ENCODE assay signal across 8 cellular contexts in the genomic region with DNA sequence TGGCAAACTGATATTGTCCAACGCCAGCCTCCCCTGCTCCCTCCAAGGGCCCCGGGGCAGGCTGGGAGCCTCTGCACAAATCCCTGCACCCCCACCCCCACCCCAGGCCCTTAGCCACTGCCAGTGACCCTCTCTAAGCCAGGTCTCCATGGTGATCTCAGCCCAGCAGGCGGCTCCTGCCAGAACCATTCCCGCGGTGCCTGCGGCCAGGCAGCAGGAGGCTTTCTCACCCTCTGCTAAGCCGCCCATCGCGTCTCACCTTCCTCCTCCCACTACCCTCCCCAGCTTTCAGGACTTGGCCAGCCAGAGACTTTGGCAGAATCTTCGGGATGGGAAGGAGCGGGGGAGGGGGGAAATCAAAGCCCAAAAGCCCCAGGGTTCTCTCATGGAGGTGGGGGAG. TPM values are rescaled to one million over a fixed set of nuclear protein-coding genes. Genes with fewer than 3 reads are reported as not detected.
DNase-seq lines count a peak whose midpoint lies in the region; ATAC-seq, FAIRE-seq and TF ChIP-seq lines count a peak whose summit lies in the region.

No MANE protein-coding gene starts in this region.

- H3K27me3 ChIP-seq in astrocyte (ENCODE audit: insufficient read depth, low read length) (no peaks in the 10 kb centered on the region), subcutaneous abdominal adipose tissue (ENCODE audit: control insufficient read depth in 5 of 5, insufficient read depth in 4 of 5, low read length in 5 of 5) (no peaks in the 10 kb centered on the region), colonic mucosa (no peaks in the 10 kb centered on the region)

- intact Hi-C loops in colonic mucosa (cut with DNase I): no loop called here

- H3K4me2 ChIP-seq in astrocyte (ENCODE audit: low read length): peak overlapping the region; percentile 72

- peaks cover 51% of the 10 kb centered on the region for H3K4me1 Mint-ChIP-seq in astrocyte (ENCODE audit: low read depth, unreplicated experiment)

- DNase-seq in HT1080 (ENCODE audit: low read depth): peak; percentile 41
- DNase-seq in astrocyte (ENCODE audit: low read depth): peak; percentile 88
- peak; percentile 76 for DNase-seq in iPS-NIHi11 (ENCODE audit: low spot score)
- DNase-seq in colonic mucosa: no peak
- DNase-seq in NAMALWA (ENCODE audit: low spot score): no peak

- ATAC-seq in HG03196 (IDR thresholded peaks at IDR 0.05; ENCODE audit: unreplicated experiment) (no peak), GM19467 (IDR thresholded peaks at IDR 0.05; ENCODE audit: unreplicated experiment) (no peak)

- H3K36me3 ChIP-seq in astrocyte (ENCODE audit: insufficient read depth, low read length) (peaks cover 4% of the 10 kb centered on the region), subcutaneous abdominal adipose tissue (ENCODE audit: control insufficient read depth in 5 of 5, insufficient read depth in 5 of 5, low read length in 5 of 5) (peaks cover 0 to 37% (median 24%) of the 10 kb centered on the region in 5 donors), colonic mucosa (no peaks in the 10 kb centered on the region)

- H3K27ac ChIP-seq in astrocyte (ENCODE audit: low read depth, low read length) (peak overlapping the region; percentile 38), subcutaneous abdominal adipose tissue (ENCODE audit: low read depth, low read length) (peak overlapping the region; percentile 60), colonic mucosa (no peak overlapping the region)

- H3K4me3 Mint-ChIP-seq in astrocyte (ENCODE audit: unreplicated experiment): peak overlapping the region; percentile 71

- peaks cover 27% of the 10 kb centered on the region for H4K20me1 ChIP-seq in astrocyte (ENCODE audit: insufficient read depth, low read length)

- H3K27ac Mint-ChIP-seq in astrocyte (ENCODE audit: unreplicated experiment): peak overlapping the region; percentile 89

- no peaks in the 10 kb centered on the region for H3K9me3 Mint-ChIP-seq in astrocyte (ENCODE audit: unreplicated experiment)

- H3K79me2 ChIP-seq in astrocyte (ENCODE audit: insufficient read depth, low read length): peaks cover 19% of the 10 kb centered on the region

- H3K36me3 Mint-ChIP-seq in astrocyte (ENCODE audit: low read depth, unreplicated experiment): peaks cover 20% of the 10 kb centered on the region

- H3K4me1 ChIP-seq in astrocyte (ENCODE audit: insufficient read depth, low read length) (peaks cover 52% of the 10 kb centered on the region), subcutaneous abdominal adipose tissue (ENCODE audit: control insufficient read depth in 5 of 5, insufficient read depth in 5 of 5, low read length in 5 of 5) (peaks cover 7 to 34% (median 27%) of the 10 kb centered on the region in 5 donors), colonic mucosa (peaks cover 9% of the 10 kb centered on the region)

- H3K9me3 ChIP-seq in astrocyte (ENCODE audit: insufficient read depth, low read depth, low read length) (no peaks in the 10 kb centered on the region), subcutaneous abdominal adipose tissue (ENCODE audit: control insufficient read depth in 5 of 5, low read length in 5 of 5) (no peaks in the 10 kb centered on the region), colonic mucosa (no peaks in the 10 kb centered on the region)

- H2AFZ ChIP-seq in astrocyte (ENCODE audit: low read depth, low read length): no peak overlapping the region

- no peaks in the 10 kb centered on the region for H3K27me3 Mint-ChIP-seq in astrocyte (ENCODE audit: low read depth, unreplicated experiment)

- TF ChIP-seq CTCF in astrocyte (IDR thresholded peaks at IDR 0.05; ENCODE audit: insufficient read depth, low read depth, low read length) (no peak), colonic mucosa (IDR thresholded peaks at IDR 0.05) (no peak)

- H3K4me3 ChIP-seq in astrocyte (ENCODE audit: insufficient read depth, low read depth, low read length) (no peak overlapping the region), subcutaneous abdominal adipose tissue (ENCODE audit: low read depth in 1 of 5, low read length in 5 of 5) (no peak overlapping the region), colonic mucosa (no peak overlapping the region)

- peak overlapping the region; percentile 44 for H3K9ac ChIP-seq in astrocyte (ENCODE audit: low read length)
- H3K9ac ChIP-seq in subcutaneous abdominal adipose tissue (ENCODE audit: low read length in 5 of 5): peak overlapping the region in 1 of 5 donors; percentile 38
- H3K9ac ChIP-seq in colonic mucosa (ENCODE audit: low read depth in 2 of 2, low read length in 2 of 2): peak overlapping the region in 1 of 2 donors; percentile 3

- FAIRE-seq in astrocyte (lab: Jason Lieb, UNC): no peak

RNA-seq across cellular contexts. Expression of a gene that starts 46.8 kb away (rescaled TPM):
- 12.5 and 18.2 TPM in 2 replicates for total RNA-seq in HT1080 (2014; rRNA removed; shearing (Covaris generic))
- 60.6 and 69.8 TPM in 2 replicates for polyA plus RNA-seq in HT1080 (2015; cell fraction: cytosol; rRNA removed)
- polyA plus RNA-seq in HT1080 (2015; cell fraction: nucleus; rRNA removed): 47.2 and 59.0 TPM in 2 replicates
- 86.9 and 88.0 TPM in 2 replicates for total RNA-seq in astrocyte
- total RNA-seq in colonic mucosa: 100 to 1,000 TPM; 120 to 168 TPM

Comparison
In these comparisons a context has a peak if more than half of its experiments do, and no peak if none do; other contexts are left out.
1. DNase-seq: peak in HT1080 (single experiment), astrocyte (single experiment) and iPS-NIHi11 (single experiment); none in colonic mucosa (single experiment) and NAMALWA (single experiment).